ENCODE assay signal across 8 cellular contexts in the genomic region with DNA sequence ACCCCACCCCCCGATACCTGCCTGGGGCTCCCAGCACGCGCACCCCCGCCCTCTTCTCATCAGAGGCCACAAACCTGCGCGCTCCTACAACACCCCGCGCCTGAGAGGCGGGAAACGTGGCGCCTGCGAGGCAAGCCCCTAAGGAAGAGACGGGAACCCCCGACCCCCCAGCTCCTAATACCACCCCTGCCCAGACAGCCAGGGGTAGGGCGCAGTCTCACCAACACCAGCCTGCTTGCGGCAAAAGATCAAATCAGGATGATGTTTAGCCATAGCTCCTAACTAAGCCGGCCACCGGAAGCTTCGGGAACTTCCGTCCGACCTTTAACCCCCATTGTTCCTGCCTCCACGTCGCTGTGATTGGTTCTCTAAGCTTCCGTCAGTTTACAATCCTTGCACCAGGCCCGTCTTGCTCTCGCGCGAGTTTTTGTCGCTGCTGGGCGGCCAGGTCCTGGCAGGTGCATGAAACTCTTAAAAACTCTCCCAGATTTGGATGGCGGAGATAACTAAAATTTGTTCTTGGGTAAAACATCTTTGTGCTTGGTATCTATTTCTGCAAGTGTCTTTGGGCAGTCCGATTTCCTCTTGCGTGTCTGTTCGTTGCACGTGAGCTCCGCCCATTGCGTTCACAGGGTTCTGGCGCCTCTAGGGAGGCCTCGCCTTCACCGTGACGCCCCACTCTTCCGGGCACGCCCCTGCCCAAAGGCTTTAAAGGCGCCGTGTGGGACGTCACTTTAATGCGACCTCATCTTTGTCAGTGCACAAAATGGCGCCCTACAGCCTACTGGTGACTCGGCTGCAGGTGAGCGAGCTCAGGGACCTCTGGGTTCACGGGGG. TPM values are rescaled to one million over a fixed set of nuclear protein-coding genes. Genes with fewer than 3 reads are reported as not detected.
DNase-seq lines count a peak whose midpoint lies in the region; ATAC-seq and TF ChIP-seq lines count a peak whose summit lies in the region.

A gene (plus strand): TSS at position 737 of the 837 bp plus-strand sequence. CDS start 30 bp downstream, at position 767.
A gene with protein sequence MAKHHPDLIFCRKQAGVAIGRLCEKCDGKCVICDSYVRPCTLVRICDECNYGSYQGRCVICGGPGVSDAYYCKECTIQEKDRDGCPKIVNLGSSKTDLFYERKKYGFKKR (minus strand): TSS at position 312 of the 837 bp plus-strand sequence. CDS start 39 bp downstream, at position 273.

- peak within 1 kb of the TSS; percentile 92 to 100 for H3K4me3 ChIP-seq in left lung

- H3K36me3 ChIP-seq in left lung, result peaks cover 0 to 42% of the 10 kb centered on the region in 2 donors

- no peaks in the 10 kb centered on the region for H3K9me3 ChIP-seq in left lung

- H3K27me3 ChIP-seq in left lung, result no peaks in the 10 kb centered on the region

- peaks cover 3 to 48% of the 10 kb centered on the region in 2 donors for H3K4me1 ChIP-seq in left lung

- TF ChIP-seq CTCF in C4-2B (conservative IDR thresholded peaks at IDR 0.05), result no peak
- no peak for TF ChIP-seq CTCF in left lung (IDR thresholded peaks at IDR 0.05)

- DNase-seq in NCI-H774 (lab: John Stamatoyannopoulos, UW) (peak; percentile 87), dermis blood vessel endothelial cell (peak; percentile 99), left lung (peak; percentile 95 to 97)
- DNase-seq in activated CD4-positive, alpha-beta T cell treated with anti-CD3 and anti-CD28 coated beads, Interleukin-2, amount 50 U/mL, for 4 hours, result peak; percentile 97 to 98
- DNase-seq in stimulated activated CD4-positive, alpha-beta T cell treated with anti-CD3 and anti-CD28 coated beads, Interleukin-2, amount 100 ng/mL, for 48 hours, result peak; percentile 98 to 99

- H3K27ac ChIP-seq in C4-2B (peak within 1 kb of the TSS; percentile 96), left lung (peak within 1 kb of the TSS; percentile 91 to 93)

- intact Hi-C loops in left lung (cut with DNase I), result no loop called here

- peak; percentile 87 for ATAC-seq in GM19395 (IDR thresholded peaks at IDR 0.05; ENCODE audit: unreplicated experiment)
- ATAC-seq in HG03565 (IDR thresholded peaks at IDR 0.05; ENCODE audit: unreplicated experiment), result peak; percentile 75
- peak; percentile 98 for ATAC-seq in left lung

RNA-seq across cellular contexts. Expression of the first gene that starts in this region (rescaled TPM):
- total RNA-seq in dermis blood vessel endothelial cell, result 75.0 and 114 TPM in 2 replicates
- 10 to 100 TPM; 85.3 to 91.8 TPM for total RNA-seq in left lung

RNA-seq across cellular contexts. Expression of the second gene that starts in this region (rescaled TPM):
- total RNA-seq in dermis blood vessel endothelial cell (63.8 and 76.2 TPM in 2 replicates), left lung (10 to 100 TPM; 30.3 to 35.5 TPM)

Comparison
In these comparisons a context has a peak if more than half of its experiments do, and no peak if none do; other contexts are left out.
1. Peak in every context shown above with its lines: DNase-seq, ATAC-seq, H3K4me3 ChIP-seq and H3K27ac ChIP-seq.